28 cellular contexts compared by ENCODE assay signal in genomic region chr5:113433862-113434612, GRCh38. TPM values are rescaled to one million over a fixed set of nuclear protein-coding genes. Genes with fewer than 3 reads are reported as not detected.
DNase-seq lines count a peak whose midpoint lies in the region; ATAC-seq and TF ChIP-seq lines count a peak whose summit lies in the region.
"Had no signal": no experiment of that assay in that cellular context is flagged by ENCODE, and none has a peak within 500 bp of the region (broad histone marks: within the 10 kb centered on the region; RNA-seq: fewer than 3 reads in every experiment).

No MANE protein-coding gene starts in this region.

- H3K27ac ChIP-seq in RWPE2 (ENCODE audit: poor library complexity, severe bottlenecking) = no peak overlapping the region
- H3K27ac ChIP-seq in neuronal stem cell (replicated peaks; ENCODE audit: low read length) = no peak overlapping the region
- no peak overlapping the region for H3K27ac ChIP-seq in gastroesophageal sphincter
- H3K27ac ChIP-seq: BLaER1 had no signal

- H3K18ac ChIP-seq in neuronal stem cell (ENCODE audit: low read length) = peak overlapping the region; percentile 29

- H3K27me3 ChIP-seq in RWPE2 (ENCODE audit: insufficient read depth, poor library complexity, severe bottlenecking) (no peaks in the 10 kb centered on the region), neuronal stem cell (ENCODE audit: control insufficient read depth in 3 of 3, insufficient read depth in 3 of 3, low read depth in 1 of 3, low read length in 3 of 3) (peaks cover 0 to 3% (median 0%) of the 10 kb centered on the region in 3 experiments), gastroesophageal sphincter (no peaks in the 10 kb centered on the region)
- H3K27me3 ChIP-seq: BE2C, BLaER1 had no signal

- no peak overlapping the region for H3K4me3 Mint-ChIP-seq in chondrocyte (ENCODE audit: unreplicated experiment)
- H3K4me3 Mint-ChIP-seq: CD14-positive monocyte; CD4-positive, alpha-beta memory T cell; CD4-positive, CD25-positive, alpha-beta regulatory T cell; CD8-positive, alpha-beta memory T cell had no signal

- no peak overlapping the region for H3K4ac ChIP-seq in neuronal stem cell (ENCODE audit: low read length)

- H3K27me3 Mint-ChIP-seq in chondrocyte (ENCODE audit: low read depth) = no peaks in the 10 kb centered on the region
- H3K27me3 Mint-ChIP-seq: CD4-positive, alpha-beta memory T cell had no signal

- H3K27ac Mint-ChIP-seq in chondrocyte (ENCODE audit: unreplicated experiment) = no peak overlapping the region
- H3K27ac Mint-ChIP-seq: CD14-positive monocyte; CD4-positive, alpha-beta memory T cell; CD4-positive, CD25-positive, alpha-beta regulatory T cell; CD8-positive, alpha-beta memory T cell had no signal

- peaks cover under 1% of the 10 kb centered on the region for H3K36me3 Mint-ChIP-seq in chondrocyte (ENCODE audit: low read depth)
- H3K36me3 Mint-ChIP-seq: CD14-positive monocyte; CD4-positive, alpha-beta memory T cell; CD4-positive, CD25-positive, alpha-beta regulatory T cell; CD8-positive, alpha-beta memory T cell had no signal

- H4K91ac ChIP-seq in neuronal stem cell (ENCODE audit: low read depth, low read length, poor library complexity) = no peak overlapping the region

- no peak overlapping the region for H2AK5ac ChIP-seq in neuronal stem cell (ENCODE audit: low read depth, low read length)

- H3K23ac ChIP-seq in neuronal stem cell (ENCODE audit: low read depth, low read length, poor library complexity) = peak overlapping the region; percentile 56

- no peak overlapping the region for H2BK15ac ChIP-seq in neuronal stem cell (ENCODE audit: low read length)

- H2BK5ac ChIP-seq in neuronal stem cell (ENCODE audit: low read length) = no peak overlapping the region

- no peak overlapping the region for H2AFZ ChIP-seq in neuronal stem cell (ENCODE audit: low read length)

- H3K9ac ChIP-seq in neuronal stem cell (ENCODE audit: low read depth, low read length, poor library complexity) = no peak overlapping the region
- H3K9ac ChIP-seq: BLaER1 had no signal

- H2BK12ac ChIP-seq in neuronal stem cell (ENCODE audit: low read length) = no peak overlapping the region

- no peaks in the 10 kb centered on the region for H3K9me3 Mint-ChIP-seq in chondrocyte (ENCODE audit: low read depth)
- H3K9me3 Mint-ChIP-seq: CD4-positive, alpha-beta memory T cell; CD4-positive, CD25-positive, alpha-beta regulatory T cell; CD8-positive, alpha-beta memory T cell had no signal

- no peak overlapping the region for H3K4me3 ChIP-seq in RWPE2 (ENCODE audit: severe bottlenecking)
- H3K4me3 ChIP-seq in neuronal stem cell (ENCODE audit: low read length in 2 of 2) = no peak overlapping the region
- H3K4me3 ChIP-seq in gastroesophageal sphincter = no peak overlapping the region
- H3K4me3 ChIP-seq: BLaER1 had no signal

- TF ChIP-seq CTCF in RWPE2 (IDR thresholded peaks at IDR 0.05; ENCODE audit: poor library complexity, severe bottlenecking) = no peak
- no peak for TF ChIP-seq CTCF in chondrocyte (IDR thresholded peaks at IDR 0.05)
- no peak for TF ChIP-seq CTCF in gastroesophageal sphincter (IDR thresholded peaks at IDR 0.05)

- H3K14ac ChIP-seq in neuronal stem cell (ENCODE audit: low read length) = peak overlapping the region; percentile 95

- DNase-seq in RWPE2 (ENCODE audit: low spot score) = peak; percentile 59
- DNase-seq in chondrocyte (ENCODE audit: low spot score) = peak; percentile 87
- DNase-seq in neuronal stem cell (ENCODE audit: low spot score) = no peak
- no peak for DNase-seq in activated CD4-positive, alpha-beta T cell treated with anti-CD3 and anti-CD28 coated beads for 4 hours
- DNase-seq: 8988T; ACHN; BE2C; C1 segment of cervical spinal cord; CD4-positive, alpha-beta memory T cell; CD4-positive, CD25-positive, alpha-beta regulatory T cell; CD8-positive, alpha-beta memory T cell; COR-L47; DMS 273 treated with DMSO at 0.1 percent for 48 hours; DMS153; DMS53; DMS79; DND-41; EL; GF-D8 had no signal

- no peaks in the 10 kb centered on the region for H3K79me1 ChIP-seq in neuronal stem cell (ENCODE audit: low read depth, low read length)

- TF ChIP-seq POLR2A in gastroesophageal sphincter (IDR thresholded peaks at IDR 0.05) = no peak

- TF ChIP-seq EP300 in gastroesophageal sphincter (IDR thresholded peaks at IDR 0.05) = no peak

- no peaks in the 10 kb centered on the region for H3K36me3 ChIP-seq in RWPE2 (ENCODE audit: low read depth)
- H3K36me3 ChIP-seq in neuronal stem cell (replicated peaks in 1 of 2; ENCODE audit: control insufficient read depth in 2 of 2, insufficient read depth in 2 of 2, low read length in 2 of 2) = no peaks in the 10 kb centered on the region
- no peaks in the 10 kb centered on the region for H3K36me3 ChIP-seq in gastroesophageal sphincter
- H3K36me3 ChIP-seq: BE2C, BLaER1 had no signal

- no CpG with 5 or more reads among the region's 38 CpGs for WGBS in neuronal stem cell (ENCODE audit: extremely low coverage in 2 of 2, insufficient read length in 2 of 2, insufficient replicate concordance in 1 of 2), 2 donors
- WGBS in gastroesophageal sphincter (ENCODE audit: low coverage in 1 of 2), 2 donors = 98% methylated on average over 9 of the region's 38 CpGs; no CpG with 5 or more reads in 1 of the 2 donors

- H4K8ac ChIP-seq in neuronal stem cell (ENCODE audit: low read depth, low read length) = no peak overlapping the region

- H3K9me3 ChIP-seq in RWPE2 (ENCODE audit: severe bottlenecking) (no peaks in the 10 kb centered on the region), neuronal stem cell (replicated peaks in 1 of 2; ENCODE audit: control insufficient read depth in 2 of 2, insufficient read depth in 1 of 2, low read depth in 1 of 2, low read length in 2 of 2) (no peaks in the 10 kb centered on the region), gastroesophageal sphincter (no peaks in the 10 kb centered on the region)
- H3K9me3 ChIP-seq: BE2C, BLaER1 had no signal

- H3K4me1 ChIP-seq in RWPE2 (ENCODE audit: insufficient read depth, poor library complexity, severe bottlenecking) = no peaks in the 10 kb centered on the region
- peaks cover 0 to under 1% of the 10 kb centered on the region in 2 donors for H3K4me1 ChIP-seq in neuronal stem cell (ENCODE audit: control insufficient read depth in 2 of 2, insufficient read depth in 1 of 2, low read depth in 1 of 2, low read length in 2 of 2)
- H3K4me1 ChIP-seq in gastroesophageal sphincter = peaks cover 0 to 5% (median 0%) of the 10 kb centered on the region in 3 donors
- H3K4me1 ChIP-seq: BE2C, BLaER1 had no signal

- H3K4me2 ChIP-seq in neuronal stem cell (ENCODE audit: insufficient read depth, low read length, poor library complexity, severe bottlenecking) = no peak overlapping the region
- H3K4me2 ChIP-seq: BLaER1 had no signal

- ATAC-seq in RWPE2 (ENCODE audit: low read depth) (no peak), HG02623 (IDR thresholded peaks at IDR 0.05; ENCODE audit: unreplicated experiment) (no peak), GM21528 (IDR thresholded peaks at IDR 0.05; ENCODE audit: low FRiP score, unreplicated experiment) (no peak), gastroesophageal sphincter (no peak)

- no peaks in the 10 kb centered on the region for H3K4me1 Mint-ChIP-seq in chondrocyte (ENCODE audit: low read depth)
- H3K4me1 Mint-ChIP-seq: CD14-positive monocyte; CD4-positive, alpha-beta memory T cell; CD4-positive, CD25-positive, alpha-beta regulatory T cell; CD8-positive, alpha-beta memory T cell had no signal

- no peak overlapping the region for H2BK120ac ChIP-seq in neuronal stem cell (ENCODE audit: low read depth, low read length)

RNA-seq across cellular contexts. Expression of gene TSSK1B, which starts 0.8 kb away (rescaled TPM):
- total RNA-seq in chondrocyte = 0.10 to 0.36 TPM in 2 of 3 replicates, not detected in the other
- not detected for polyA plus RNA-seq in neuronal stem cell (2013, experiment 1 of 2)
- not detected for polyA plus RNA-seq in neuronal stem cell (2013, experiment 2 of 2)
- total RNA-seq in gastroesophageal sphincter = under 1 TPM in 1 of 4 donors, not detected in 3; 0.93 TPM
- total RNA-seq: A673; CD4-positive, alpha-beta memory T cell; CD4-positive, CD25-positive, alpha-beta regulatory T cell; CD8-positive, alpha-beta memory T cell; Daoy; G401 had no signal
- polyA plus RNA-seq: AG04450; CD14-positive monocyte; CD4-positive, alpha-beta memory T cell; CD4-positive, CD25-positive, alpha-beta regulatory T cell; CD8-positive, alpha-beta memory T cell had no signal

RNA-seq across cellular contexts. Expression of gene MCC, which starts 54.2 kb away (rescaled TPM):
- total RNA-seq in chondrocyte (13.2 to 18.6 TPM (median 15.0 TPM) in 3 replicates), gastroesophageal sphincter (10 to 100 TPM; 20.5 to 28.7 (median 23.5) TPM)
- polyA plus RNA-seq in neuronal stem cell (2013, experiment 1 of 2) = 1.8 TPM
- 1.9 TPM for polyA plus RNA-seq in neuronal stem cell (2013, experiment 2 of 2)

Comparison
In these comparisons a context has a peak if more than half of its experiments do, and no peak if none do; other contexts are left out.
1. DNase-seq: peak in RWPE2 (single experiment) and chondrocyte (single experiment); none in neuronal stem cell (single experiment) and activated CD4-positive, alpha-beta T cell treated with anti-CD3 and anti-CD28 coated beads for 4 hours (0 of 2).